15 cellular contexts compared by ENCODE assay signal in genomic region chr17:1473841-1474240, GRCh38. TPM values are rescaled to one million over a fixed set of nuclear protein-coding genes. Genes with fewer than 3 reads are reported as not detected.
DNase-seq lines count a peak whose midpoint lies in the region; ATAC-seq, FAIRE-seq and TF ChIP-seq lines count a peak whose summit lies in the region.
"Had no signal": no experiment of that assay in that cellular context is flagged by ENCODE, and none has a peak within 500 bp of the region (broad histone marks: within the 10 kb centered on the region; RNA-seq: fewer than 3 reads in every experiment).

No MANE protein-coding gene starts in this region.

- no peak overlapping the region for H2BK20ac ChIP-seq in H1 (ENCODE audit: low read length)

- no peak overlapping the region for H3K4ac ChIP-seq in H1 (replicated peaks; ENCODE audit: insufficient read length, low read depth, low read length)

- H3K4me3 ChIP-seq in H1 (ENCODE audit: extremely low read depth in 1 of 4, insufficient read depth in 2 of 4, low read depth in 3 of 4, low read length in 4 of 4) (no peak overlapping the region), upper lobe of right lung (no peak overlapping the region)
- H3K4me3 ChIP-seq: lung, smooth muscle cell, tibial nerve had no signal

- H2BK5ac ChIP-seq in H1 (ENCODE audit: low read depth, low read length) = no peak overlapping the region

- FAIRE-seq in H1 (lab: Jason Lieb, UNC) = no peak

- no peak overlapping the region for H3K4me3 Mint-ChIP-seq in T-helper 17 cell

- no peak overlapping the region for H2BK120ac ChIP-seq in H1 (replicated peaks; ENCODE audit: low read depth, low read length)

- no peak overlapping the region for H3K4me2 ChIP-seq in H1 (ENCODE audit: insufficient read depth in 1 of 2, low read depth in 2 of 2, low read length in 2 of 2)
- H3K4me2 ChIP-seq: smooth muscle cell had no signal

- H3K36me3 ChIP-seq in H1 (ENCODE audit: control insufficient read depth in 2 of 4, insufficient read depth in 4 of 4, low read length in 3 of 4) (peaks cover 10 to 45% (median 31%) of the 10 kb centered on the region in 4 experiments; a peak in 7 of 8 replicates), upper lobe of right lung (peaks cover 82% of the 10 kb centered on the region)

- H3K23ac ChIP-seq in H1 (ENCODE audit: insufficient read length) = no peak overlapping the region

- no peak overlapping the region for H4K8ac ChIP-seq in H1 (ENCODE audit: extremely low read depth, insufficient read depth, low read length)

- no peak for TF ChIP-seq RAD21 in H1 (IDR thresholded peaks at IDR 0.05 in 1 of 2, conservative IDR thresholded peaks at IDR 0.05 in 1 of 2; ENCODE audit: low read depth in 2 of 2, low read length in 2 of 2)

- no peak overlapping the region for H3K9ac ChIP-seq in H1 (replicated peaks in 1 of 4; ENCODE audit: extremely low read depth in 1 of 4, low read depth in 3 of 4, low read length in 3 of 4)

- no peaks in the 10 kb centered on the region for H3K79me2 ChIP-seq in H1 (ENCODE audit: control insufficient read depth in 1 of 2, insufficient read depth in 2 of 2, low read length in 2 of 2)

- peak overlapping the region; percentile 43 for H3K27ac Mint-ChIP-seq in T-helper 17 cell

- no peaks in the 10 kb centered on the region; the same call in 1 of the 2 replicates for H3K79me1 ChIP-seq in H1 (ENCODE audit: low read depth, low read length)

- no peaks in the 10 kb centered on the region for H3K27me3 Mint-ChIP-seq in T-helper 17 cell

- TF ChIP-seq CTCF in H1 (IDR thresholded peaks at IDR 0.05; ENCODE audit: control extremely low read depth in 1 of 3, insufficient read depth in 1 of 3, low read depth in 1 of 3, low read length in 3 of 3) (no peak), upper lobe of right lung (IDR thresholded peaks at IDR 0.05) (no peak)

- TF ChIP-seq EP300 in H1 (IDR thresholded peaks at IDR 0.05; ENCODE audit: borderline replicate concordance in 1 of 2, low read depth in 2 of 2, low read length in 2 of 2) = no peak

- CTCF ChIA-PET in H1 (lab: Charles Lee; ENCODE audit: partially characterized antibody) = interaction anchor here (1.4 kb wide), 1 partner anchor 175 kb away, joined by 3 read pairs; no protein-coding TSS in a partner anchor

- intact Hi-C loops in upper lobe of right lung (cut with DNase I) = no loop called here

- peaks cover 12% of the 10 kb centered on the region for H3K4me1 Mint-ChIP-seq in T-helper 17 cell

- no peak overlapping the region for H2AFZ ChIP-seq in H1 (ENCODE audit: low read length)

- no peaks in the 10 kb centered on the region for H3K9me3 ChIP-seq in T-helper 17 cell (ENCODE audit: control insufficient read depth, low read length, poor library complexity, severe bottlenecking)
- H3K9me3 ChIP-seq in H1 (ENCODE audit: insufficient read depth in 2 of 2, low read depth in 1 of 2, low read length in 1 of 2) = no peaks in the 10 kb centered on the region; a peak in 1 of 4 replicates
- no peaks in the 10 kb centered on the region for H3K9me3 ChIP-seq in upper lobe of right lung
- H3K9me3 ChIP-seq: tibial nerve had no signal

- POLR2A ChIA-PET in H1 (lab: Charles Lee; ENCODE audit: partially characterized antibody) = interaction anchor here (0.6 to 2.6 kb wide), 8 partner anchors 11 to 114 kb away, joined by 3 to 10 read pairs (median 5); partner anchors contain the start of gene CRK

- H3K56ac ChIP-seq in H1 (replicated peaks; ENCODE audit: insufficient read length, low read depth, low read length) = no peak overlapping the region

- TF ChIP-seq POLR2A in H1 (IDR thresholded peaks at IDR 0.05; ENCODE audit: control extremely low read depth in 1 of 2, low read depth in 2 of 2, low read length in 2 of 2) = no peak

- no peaks in the 10 kb centered on the region; a peak in 1 of 7 replicates for H3K4me1 ChIP-seq in H1 (replicated peaks in 1 of 4; ENCODE audit: control insufficient read depth in 3 of 4, insufficient read depth in 4 of 4, low read length in 3 of 4)
- H3K4me1 ChIP-seq in upper lobe of right lung = peaks cover 12% of the 10 kb centered on the region

- H3K18ac ChIP-seq in H1 (ENCODE audit: extremely low read depth, low read length) = no peak overlapping the region

- peak; percentile 87 for ATAC-seq in T-helper 17 cell
- ATAC-seq in upper lobe of right lung = peak; percentile 47
- ATAC-seq in GM21528 (IDR thresholded peaks at IDR 0.05; ENCODE audit: low FRiP score, unreplicated experiment) = no peak
- ATAC-seq: Right ventricle myocardium inferior had no signal

- no peak overlapping the region for H3K14ac ChIP-seq in H1 (ENCODE audit: insufficient read length)

- H3K27ac ChIP-seq in H1 (ENCODE audit: low read depth, low read length) = no peak overlapping the region
- H3K27ac ChIP-seq in upper lobe of right lung = no peak overlapping the region

- no peak overlapping the region for H4K5ac ChIP-seq in H1 (ENCODE audit: insufficient read length, low read depth, low read length)

- peaks cover 9% of the 10 kb centered on the region for H3K36me3 Mint-ChIP-seq in T-helper 17 cell (ENCODE audit: low read depth)

- H2AK5ac ChIP-seq in H1 (ENCODE audit: low read depth, low read length) = no peak overlapping the region

- H2BK12ac ChIP-seq in H1 (ENCODE audit: low read depth, low read length) = no peak overlapping the region

- H3K23me2 ChIP-seq in H1 (ENCODE audit: low read depth, low read length) = no peaks in the 10 kb centered on the region

- peak overlapping the region; percentile 46; the same call in 1 of the 2 replicates for H2BK15ac ChIP-seq in H1 (ENCODE audit: low read length)

- peaks cover under 1 to 11% of the 10 kb centered on the region in 2 experiments for H4K20me1 ChIP-seq in H1 (replicated peaks in 1 of 2; ENCODE audit: control insufficient read depth in 1 of 2, insufficient read depth in 2 of 2, low read length in 2 of 2)

- WGBS in H1 (ENCODE audit: extremely low coverage in 1 of 2, insufficient coverage in 1 of 2, insufficient read length in 1 of 2, insufficient replicate concordance in 2 of 2, low coverage in 1 of 2, low lambda C conversion rate in 2 of 2, missing lambda C conversion rate in 1 of 2), 2 experiments = 95% methylated on average over 10 of the region's 10 CpGs; no CpG with 5 or more reads in 1 of the 2 experiments

- H4K91ac ChIP-seq in H1 (replicated peaks; ENCODE audit: insufficient read length, low read length) = no peak overlapping the region

- no peaks in the 10 kb centered on the region for H3K27me3 ChIP-seq in H1 (replicated peaks in 1 of 4; ENCODE audit: control insufficient read depth in 3 of 4, extremely low read depth in 1 of 4, insufficient read depth in 3 of 4, low read length in 3 of 4)
- H3K27me3 ChIP-seq in upper lobe of right lung = no peaks in the 10 kb centered on the region
- H3K27me3 ChIP-seq: tibial nerve had no signal

- DNase-seq in stimulated activated CD4-positive, alpha-beta T cell treated with anti-CD3 and anti-CD28 coated beads, Interleukin-2, amount 100 ng/mL, for 4 hours (ENCODE audit: low read depth) = peak; percentile 47
- DNase-seq in stimulated activated CD4-positive, alpha-beta T cell treated with anti-CD3 and anti-CD28 coated beads, Interleukin-4, amount 100 ng/mL, for 1 hour = no peak
- no peak for DNase-seq in T-helper 17 cell
- DNase-seq in H1 (ENCODE audit: low read depth in 1 of 2, low spot score in 2 of 2) = no peak
- no peak for DNase-seq in upper lobe of right lung
- no peak for DNase-seq in NCI-H1930 (lab: John Stamatoyannopoulos, UW)
- DNase-seq in NCI-H1092 (lab: John Stamatoyannopoulos, UW) = no peak
- DNase-seq: activated CD8-positive, alpha-beta memory T cell treated with anti-CD3 and anti-CD28 coated beads, Interleukin-2, amount 50 U/mL, for 48 hours; NCI-H2081 treated with DMSO at 0.1 percent for 48 hours; T1000 had no signal

TF ChIP-seq in H1, 55 proteins besides CTCF, POLR2A, EP300 and RAD21 (continues in another document):
- no peak for TF ChIP-seq HDAC6 (IDR thresholded peaks at IDR 0.05; ENCODE audit: low read depth, low read length)
- no peak for TF ChIP-seq EZH2 (IDR thresholded peaks at IDR 0.05; ENCODE audit: low read depth, low read length, severe bottlenecking)
- TF ChIP-seq POU5F1 (IDR thresholded peaks at IDR 0.05; ENCODE audit: low read depth, low read length) = no peak
- TF ChIP-seq SP2 (IDR thresholded peaks at IDR 0.05; ENCODE audit: low read length) = no peak

RNA-seq across cellular contexts. Expression of gene CRK, which starts 17.8 kb away (rescaled TPM):
- total RNA-seq in T-helper 17 cell = 10 to 100 TPM; 14.8 to 17.4 TPM
- total RNA-seq in H1 (2021; fragmentation: NEBNext Ultra II Directional; extraction: Animal tissue kit (Norgen Biotek cat#: 25700)) = 51.9 and 57.1 TPM in 2 replicates
- 25.7 and 32.8 TPM in 2 replicates for polyA plus RNA-seq in H1 (2011; rRNA removed)
- 40.4 TPM for polyA plus RNA-seq in H1 (2011; cell fraction: cytosol; rRNA removed)
- polyA plus RNA-seq in H1 (2011; cell fraction: nucleus; rRNA removed) = 10.4 TPM
- polyA plus RNA-seq in H1 (2012, experiment 1 of 2) = 30.5 to 38.1 TPM (median 34.7 TPM) in 4 replicates
- polyA plus RNA-seq in H1 (2012, experiment 2 of 2) = 4.9 TPM
- 27.5 TPM for polyA plus RNA-seq in H1 (2013, experiment 1 of 2)
- polyA plus RNA-seq in H1 (2013, experiment 2 of 2) = 28.4 TPM
- polyA minus RNA-seq in H1 (2011; rRNA and poly(A)+ RNA removed) = 50.9 and 59.7 TPM in 2 replicates
- polyA minus RNA-seq in H1 (2011; cell fraction: cytosol; rRNA and poly(A)+ RNA removed) = 29.9 TPM
- polyA minus RNA-seq in H1 (2011; cell fraction: nucleus; rRNA and poly(A)+ RNA removed) = 17.3 TPM
- total RNA-seq in upper lobe of right lung = 81.3 TPM

RNA-seq across cellular contexts. Expression of gene MYO1C, which starts 18.6 kb away (rescaled TPM):
- total RNA-seq in T-helper 17 cell = 10 to 100 TPM; 29.5 to 43.1 TPM
- 78.6 and 80.2 TPM in 2 replicates for total RNA-seq in H1 (2021; fragmentation: NEBNext Ultra II Directional; extraction: Animal tissue kit (Norgen Biotek cat#: 25700))
- 40.1 and 52.4 TPM in 2 replicates for polyA plus RNA-seq in H1 (2011; rRNA removed)
- 44.8 TPM for polyA plus RNA-seq in H1 (2011; cell fraction: cytosol; rRNA removed)
- 101 TPM for polyA plus RNA-seq in H1 (2011; cell fraction: nucleus; rRNA removed)
- 42.7 to 57.4 TPM (median 55.0 TPM) in 4 replicates for polyA plus RNA-seq in H1 (2012, experiment 1 of 2)
- polyA plus RNA-seq in H1 (2012, experiment 2 of 2) = 52.1 TPM
- polyA plus RNA-seq in H1 (2013, experiment 1 of 2) = 32.7 TPM
- polyA plus RNA-seq in H1 (2013, experiment 2 of 2) = 31.0 TPM
- polyA minus RNA-seq in H1 (2011; rRNA and poly(A)+ RNA removed) = 116 and 124 TPM in 2 replicates
- 57.5 TPM for polyA minus RNA-seq in H1 (2011; cell fraction: cytosol; rRNA and poly(A)+ RNA removed)
- polyA minus RNA-seq in H1 (2011; cell fraction: nucleus; rRNA and poly(A)+ RNA removed) = 44.3 TPM
- 322 TPM for total RNA-seq in upper lobe of right lung

RNA-seq across cellular contexts. Expression of gene INPP5K, which starts 42.6 kb away (rescaled TPM):
- total RNA-seq in T-helper 17 cell = 100 to 1,000 TPM; 172 to 189 TPM
- 20.4 and 21.0 TPM in 2 replicates for total RNA-seq in H1 (2021; fragmentation: NEBNext Ultra II Directional; extraction: Animal tissue kit (Norgen Biotek cat#: 25700))
- 24.1 and 24.7 TPM in 2 replicates for polyA plus RNA-seq in H1 (2011; rRNA removed)
- 22.7 TPM for polyA plus RNA-seq in H1 (2011; cell fraction: cytosol; rRNA removed)
- polyA plus RNA-seq in H1 (2011; cell fraction: nucleus; rRNA removed) = 35.7 TPM
- 14.2 to 20.5 TPM (median 18.9 TPM) in 4 replicates for polyA plus RNA-seq in H1 (2012, experiment 1 of 2)
- 24.7 TPM for polyA plus RNA-seq in H1 (2012, experiment 2 of 2)
- polyA plus RNA-seq in H1 (2013, experiment 1 of 2) = 13.2 TPM
- 12.5 TPM for polyA plus RNA-seq in H1 (2013, experiment 2 of 2)
- polyA minus RNA-seq in H1 (2011; rRNA and poly(A)+ RNA removed) = 24.1 and 32.5 TPM in 2 replicates
- 23.2 TPM for polyA minus RNA-seq in H1 (2011; cell fraction: cytosol; rRNA and poly(A)+ RNA removed)
- polyA minus RNA-seq in H1 (2011; cell fraction: nucleus; rRNA and poly(A)+ RNA removed) = 24.3 TPM
- total RNA-seq in upper lobe of right lung = 69.8 TPM
